10 cellular contexts compared by ENCODE assay signal in the genomic region with DNA sequence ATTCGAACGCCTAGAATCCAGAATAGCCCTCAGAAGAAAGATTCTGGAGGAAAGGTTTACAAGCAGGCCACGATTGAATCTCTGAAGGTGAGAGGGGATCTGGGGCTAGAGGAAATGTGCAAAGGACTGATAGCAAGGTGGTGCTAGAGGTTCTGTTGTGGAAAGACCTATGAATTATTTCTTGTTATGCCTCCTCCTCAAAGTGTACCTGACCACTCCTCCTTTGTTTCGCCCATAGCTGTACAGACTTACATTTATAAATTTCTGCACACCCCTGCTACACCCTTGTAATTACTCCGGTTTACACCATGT. TPM values are rescaled to one million over a fixed set of nuclear protein-coding genes. Genes with fewer than 3 reads are reported as not detected.
A peak's percentile ranks its signal among the peaks of the same experiment; 100 is the strongest.
DNase-seq lines count a peak whose midpoint lies in the region; ATAC-seq and TF ChIP-seq lines count a peak whose summit lies in the region.
"Had no signal": no experiment of that assay in that cellular context is flagged by ENCODE, and none has a peak within 500 bp of the region (broad histone marks: within the 10 kb centered on the region; RNA-seq: fewer than 3 reads in every experiment).

No MANE protein-coding gene starts in this region.

- intact Hi-C loops in IMR-90 (cut with micrococcal nuclease) = loop anchor here (5.0 kb wide), 2 partner anchors 177 to 192 kb away; no protein-coding TSS in a partner anchor
- intact Hi-C loops in naive thymus-derived CD4-positive, alpha-beta T cell (cut with micrococcal nuclease) = loop anchor here (5.0 to 10.0 kb wide), 7 partner anchors 230 to 1997 kb away; partner anchors contain the start of genes BTF3L4 (in 1 of the 2), CC2D1B (in 1 of the 2), CPT2 (in 1 of the 2) and LRP8 (in 1 of the 2)
- intact Hi-C loops in sciatic nerve (cut with DNase I) = no loop called here

- H3K4me1 Mint-ChIP-seq in naive thymus-derived CD4-positive, alpha-beta T cell = peaks cover 39 to 62% (median 46%) of the 10 kb centered on the region in 7 donors
- H3K4me1 Mint-ChIP-seq in effector memory CD8-positive, alpha-beta T cell (ENCODE audit: low read depth in 2 of 2) = peaks cover 4 to 14% of the 10 kb centered on the region in 2 donors

- H2AFZ ChIP-seq in IMR-90 (replicated peaks; ENCODE audit: low read length, poor library complexity) = peak overlapping the region; percentile 29

- H4K5ac ChIP-seq in IMR-90 (ENCODE audit: low read depth, low read length) = no peak overlapping the region

- H4K20me1 ChIP-seq in IMR-90 (ENCODE audit: insufficient read depth, low read length) = no peaks in the 10 kb centered on the region

- H4K8ac ChIP-seq in IMR-90 (ENCODE audit: low read depth in 2 of 2, low read length in 2 of 2) = peak overlapping the region; percentile 65 to 94

- WGBS in IMR-90 (ENCODE audit: extremely low coverage in 2 of 2, insufficient read length in 1 of 2), 2 experiments = 38% methylated on average over 2 of the region's 5 CpGs; no CpG with 5 or more reads in 1 of the 2 experiments

- H3K4me3 ChIP-seq in IMR-90 (ENCODE audit: insufficient read depth, low read depth, low read length) = no peak overlapping the region
- peak overlapping the region; percentile 97 for H3K4me3 ChIP-seq in brain microvascular endothelial cell (ENCODE audit: low read depth, low read length)
- H3K4me3 ChIP-seq in naive thymus-derived CD4-positive, alpha-beta T cell (ENCODE audit: low read length) = peak overlapping the region; percentile 94

- no peak overlapping the region for H4K91ac ChIP-seq in IMR-90 (ENCODE audit: insufficient read depth, low read depth, low read length)

- no peaks in the 10 kb centered on the region for H3K27me3 Mint-ChIP-seq in naive thymus-derived CD4-positive, alpha-beta T cell
- H3K27me3 Mint-ChIP-seq in effector memory CD8-positive, alpha-beta T cell = no peaks in the 10 kb centered on the region
- H3K27me3 Mint-ChIP-seq: natural killer cell treated with Interleukin-12 subunit alpha and Interleukin-12 subunit beta and Interleukin-15 and Interleukin-18, amount 100 ng/mL, for 72 hours had no signal

- H3K9ac ChIP-seq in ES-I3 (ENCODE audit: low read depth, low read length) (peak overlapping the region; percentile 65), IMR-90 (ENCODE audit: low read depth, low read length) (peak overlapping the region; percentile 21; the same call in 1 of the 2 replicates)

- H3K18ac ChIP-seq in IMR-90 (ENCODE audit: low read depth, low read length) = no peak overlapping the region

- H3K9me3 ChIP-seq in ES-I3 (ENCODE audit: control insufficient read depth, insufficient read depth, low read length) (no peaks in the 10 kb centered on the region), IMR-90 (ENCODE audit: control insufficient read depth, insufficient read depth, low read length) (no peaks in the 10 kb centered on the region)
- no peaks in the 10 kb centered on the region for H3K9me3 ChIP-seq in naive thymus-derived CD4-positive, alpha-beta T cell (ENCODE audit: control insufficient read depth in 2 of 3, low read length in 3 of 3)

- CTCF ChIA-PET in IMR-90 (lab: Yijun Ruan, JAX) = interaction anchor here (1.2 kb wide), 1 partner anchor 27 kb away, joined by 5 read pairs; no protein-coding TSS in a partner anchor
- CTCF ChIA-PET in naive thymus-derived CD4-positive, alpha-beta T cell (lab: Charles Lee) = no interaction called here

- no peak overlapping the region for H2AK5ac ChIP-seq in IMR-90 (ENCODE audit: low read depth, low read length)

- no peaks in the 10 kb centered on the region for H3K27me3 ChIP-seq in IMR-90 (ENCODE audit: control insufficient read depth, insufficient read depth, low read length)
- H3K27me3 ChIP-seq in brain microvascular endothelial cell (replicated peaks) = no peaks in the 10 kb centered on the region
- no peaks in the 10 kb centered on the region for H3K27me3 ChIP-seq in naive thymus-derived CD4-positive, alpha-beta T cell (ENCODE audit: control insufficient read depth in 2 of 2, insufficient read depth in 2 of 2, low read length in 2 of 2)

- H3K27ac ChIP-seq in IMR-90 (ENCODE audit: insufficient read depth, low read length) = no peak overlapping the region
- H3K27ac ChIP-seq in brain microvascular endothelial cell = no peak overlapping the region
- peak overlapping the region; percentile 92 for H3K27ac ChIP-seq in naive thymus-derived CD4-positive, alpha-beta T cell (ENCODE audit: low read depth, low read length)

- no peak overlapping the region for H3K56ac ChIP-seq in IMR-90 (ENCODE audit: extremely low read depth, insufficient read depth, low read length)

- H2BK5ac ChIP-seq in IMR-90 (ENCODE audit: low read depth, low read length, poor library complexity, severe bottlenecking) = no peak overlapping the region

- no peak for DNase-seq in IMR-90
- no peak for DNase-seq in brain microvascular endothelial cell
- DNase-seq in naive thymus-derived CD4-positive, alpha-beta T cell = peak in 3 of 9 donors; percentile 4 to 12 (median 4)
- no peak for DNase-seq in activated CD8-positive, alpha-beta memory T cell treated with anti-CD3 and anti-CD28 coated beads, Interleukin-2, amount 50 U/mL, for 4 hours
- no peak for DNase-seq in effector memory CD8-positive, alpha-beta T cell
- DNase-seq in sciatic nerve (ENCODE audit: low spot score) = no peak
- DNase-seq in NCI-H1694 treated with DMSO at 0.1 percent for 48 hours (lab: John Stamatoyannopoulos, UW) = no peak
- DNase-seq: activated naive CD4-positive, alpha-beta T cell treated with anti-CD3 and anti-CD28 coated beads, Interleukin-2, amount 50 U/mL, for 16 hours had no signal

- peak overlapping the region; percentile 93 for H3K4me2 ChIP-seq in IMR-90 (ENCODE audit: low read depth, low read length)

- ATAC-seq in IMR-90 (ENCODE audit: low read depth) (no peak), sciatic nerve (no peak)
- no peak for ATAC-seq in naive thymus-derived CD4-positive, alpha-beta T cell
- no peak for ATAC-seq in effector memory CD8-positive, alpha-beta T cell (replicated peaks)
- ATAC-seq: natural killer cell treated with Interleukin-12 subunit alpha and Interleukin-12 subunit beta and Interleukin-15 and Interleukin-18, amount 100 ng/mL, for 72 hours had no signal

- TF ChIP-seq RAD21 in IMR-90 (IDR thresholded peaks at IDR 0.05; ENCODE audit: low read length) = no peak

- H3K9me3 Mint-ChIP-seq in naive thymus-derived CD4-positive, alpha-beta T cell = no peaks in the 10 kb centered on the region
- H3K9me3 Mint-ChIP-seq in effector memory CD8-positive, alpha-beta T cell = no peaks in the 10 kb centered on the region
- H3K9me3 Mint-ChIP-seq: natural killer cell treated with Interleukin-12 subunit alpha and Interleukin-12 subunit beta and Interleukin-15 and Interleukin-18, amount 100 ng/mL, for 72 hours had no signal

- dilution Hi-C loops in IMR-90 (cut with HindIII; ENCODE audit: low sequenced_read_pairs, unreplicated experiment) = no loop called here

- no peak overlapping the region for H2BK120ac ChIP-seq in IMR-90 (ENCODE audit: low read depth, low read length)

- H3K14ac ChIP-seq in IMR-90 (replicated peaks; ENCODE audit: low read depth, low read length) = no peak overlapping the region; the same call in 1 of the 2 replicates

- in situ Hi-C loops in IMR-90 (cut with MboI; ENCODE audit: low sequenced_read_pairs) (loop anchor here (25.0 kb wide), 1 partner anchor 192 kb away; no protein-coding TSS in a partner anchor), brain microvascular endothelial cell (cut with HindIII; ENCODE audit: low pct_ligation_motif_present, low sequenced_read_pairs) (no loop called here)

- H3K36me3 ChIP-seq in ES-I3 (ENCODE audit: insufficient read depth, low read length) (no peaks in the 10 kb centered on the region; the same call in 1 of the 2 replicates), IMR-90 (ENCODE audit: control insufficient read depth, insufficient read depth, low read length) (no peaks in the 10 kb centered on the region), brain microvascular endothelial cell (replicated peaks) (no peaks in the 10 kb centered on the region)
- H3K36me3 ChIP-seq in naive thymus-derived CD4-positive, alpha-beta T cell (ENCODE audit: control insufficient read depth in 2 of 3, insufficient read depth in 3 of 3, low read length in 3 of 3) = peaks cover 0 to 7% (median 0%) of the 10 kb centered on the region in 3 experiments

- POLR2A ChIA-PET in IMR-90 (lab: Charles Lee; ENCODE audit: unreplicated experiment) = no interaction called here
- POLR2A ChIA-PET in naive thymus-derived CD4-positive, alpha-beta T cell (lab: Charles Lee) = interaction anchor here (0.7 to 1.5 kb wide), 4 partner anchors 13 to 216 kb away, joined by 3 to 4 read pairs (median 3); partner anchors contain the start of genes CYB5RL, MRPL37 and NDC1

- H2BK15ac ChIP-seq in IMR-90 (ENCODE audit: low read depth, low read length) = 0 out of 3 replicates have a peak overlapping the region, but pooled peaks have one; percentile 6

- no peak overlapping the region for H3K4me3 Mint-ChIP-seq in naive thymus-derived CD4-positive, alpha-beta T cell
- no peak overlapping the region for H3K4me3 Mint-ChIP-seq in effector memory CD8-positive, alpha-beta T cell
- H3K4me3 Mint-ChIP-seq: natural killer cell treated with Interleukin-12 subunit alpha and Interleukin-12 subunit beta and Interleukin-15 and Interleukin-18, amount 100 ng/mL, for 72 hours had no signal

- H3K4me1 ChIP-seq in ES-I3 (ENCODE audit: insufficient read depth, low read length) = peaks cover 8% of the 10 kb centered on the region; the same call in 1 of the 2 replicates
- H3K4me1 ChIP-seq in IMR-90 (ENCODE audit: control insufficient read depth, insufficient read depth, low read length) = 0 out of 2 replicates have a peak, but pooled peaks cover 2% of the 10 kb centered on the region
- peaks cover 17 to 26% of the 10 kb centered on the region in 2 donors for H3K4me1 ChIP-seq in naive thymus-derived CD4-positive, alpha-beta T cell (ENCODE audit: control insufficient read depth in 2 of 2, insufficient read depth in 2 of 2, low read length in 2 of 2)

- H3K4ac ChIP-seq in IMR-90 (ENCODE audit: low read depth, low read length) = peak overlapping the region; percentile 20; the same call in 1 of the 2 replicates

- H3K27ac Mint-ChIP-seq in naive thymus-derived CD4-positive, alpha-beta T cell = no peak overlapping the region
- no peak overlapping the region for H3K27ac Mint-ChIP-seq in effector memory CD8-positive, alpha-beta T cell
- H3K27ac Mint-ChIP-seq: natural killer cell treated with Interleukin-12 subunit alpha and Interleukin-12 subunit beta and Interleukin-15 and Interleukin-18, amount 100 ng/mL, for 72 hours had no signal

- peaks cover 17 to 38% of the 10 kb centered on the region in 2 experiments for H3K79me1 ChIP-seq in IMR-90 (ENCODE audit: low read depth in 1 of 2, low read length in 2 of 2)

- peak overlapping the region; percentile 75 for H3K23ac ChIP-seq in IMR-90 (ENCODE audit: low read depth, low read length)

- H2BK20ac ChIP-seq in IMR-90 (ENCODE audit: low read depth, low read length) = no peak overlapping the region

- no peak for TF ChIP-seq POLR2A in IMR-90 (IDR thresholded peaks at IDR 0.05; ENCODE audit: low read depth, low read length)

- peaks cover 6% of the 10 kb centered on the region; the same call in 1 of the 2 replicates for H3K9me1 ChIP-seq in IMR-90 (ENCODE audit: insufficient read depth, low read length)

- peak overlapping the region; percentile 61 for H2AK9ac ChIP-seq in IMR-90 (replicated peaks; ENCODE audit: low read depth, low read length, poor library complexity)

- TF ChIP-seq CTCF in IMR-90 (conservative IDR thresholded peaks at IDR 0.05; ENCODE audit: low read depth, low read length) = no peak
- no peak for TF ChIP-seq CTCF in brain microvascular endothelial cell (IDR thresholded peaks at IDR 0.05; ENCODE audit: low read depth, low read length, missing control alignments)

- H3K36me3 Mint-ChIP-seq in naive thymus-derived CD4-positive, alpha-beta T cell = peaks cover 0 to 24% (median 14%) of the 10 kb centered on the region in 5 donors
- H3K36me3 Mint-ChIP-seq in effector memory CD8-positive, alpha-beta T cell (ENCODE audit: insufficient read depth) = peaks cover 15% of the 10 kb centered on the region

- no TSS peak for BruUV-seq in IMR-90 (replicated peaks; lab: Mats Ljungman, UMichigan)

RNA-seq across cellular contexts. Expression of gene TCEANC2, which starts 1.0 kb away (rescaled TPM):
- 3.1 and 3.2 TPM in 2 replicates for total RNA-seq in IMR-90 (2012; rRNA removed)
- 2.4 TPM in 2 replicates for polyA plus RNA-seq in IMR-90 (2012; rRNA removed)
- polyA plus RNA-seq in IMR-90 (2012; cell fraction: cytosol; rRNA removed) = 1.1 TPM in 2 replicates
- polyA plus RNA-seq in IMR-90 (2012; cell fraction: nucleus; rRNA removed; ENCODE audit: low replicate concordance) = 1.4 and 3.1 TPM in 2 replicates
- 10 to 100 TPM in 3 of 5 experiments, 1 to 10 TPM in 2; 6.3 to 15.1 (median 12.2) TPM for total RNA-seq in naive thymus-derived CD4-positive, alpha-beta T cell
- polyA plus RNA-seq in naive thymus-derived CD4-positive, alpha-beta T cell = 1 to 10 TPM; 7.7 to 9.3 TPM
- total RNA-seq in sciatic nerve = 7.7 TPM

RNA-seq across cellular contexts. Expression of gene TMEM59, which starts 1.4 kb away (rescaled TPM):
- total RNA-seq in IMR-90 (2012; rRNA removed) (199 and 241 TPM in 2 replicates), sciatic nerve (283 TPM)
- 226 and 239 TPM in 2 replicates for polyA plus RNA-seq in IMR-90 (2012; rRNA removed)
- 204 and 263 TPM in 2 replicates for polyA plus RNA-seq in IMR-90 (2012; cell fraction: cytosol; rRNA removed)
- polyA plus RNA-seq in IMR-90 (2012; cell fraction: nucleus; rRNA removed; ENCODE audit: low replicate concordance) = 38.7 and 107 TPM in 2 replicates
- 100 to 1,000 TPM; 127 to 197 (median 183) TPM for total RNA-seq in naive thymus-derived CD4-positive, alpha-beta T cell
- 100 to 1,000 TPM; 403 to 545 TPM for polyA plus RNA-seq in naive thymus-derived CD4-positive, alpha-beta T cell

RNA-seq across cellular contexts. Expression of gene LDLRAD1, which starts 36.4 kb away (rescaled TPM):
- total RNA-seq in IMR-90 (2012; rRNA removed) (not detected in 2 replicates), sciatic nerve (not detected)
- not detected in 2 replicates for polyA plus RNA-seq in IMR-90 (2012; rRNA removed)
- not detected in 2 replicates for polyA plus RNA-seq in IMR-90 (2012; cell fraction: cytosol; rRNA removed)
- polyA plus RNA-seq in IMR-90 (2012; cell fraction: nucleus; rRNA removed; ENCODE audit: low replicate concordance) = not detected in 2 replicates
- not detected for total RNA-seq in naive thymus-derived CD4-positive, alpha-beta T cell
- polyA plus RNA-seq in naive thymus-derived CD4-positive, alpha-beta T cell = not detected
- total RNA-seq: natural killer cell treated with Interleukin-12 subunit alpha and Interleukin-12 subunit beta and Interleukin-15 and Interleukin-18, amount 100 ng/mL, for 72 hours had no signal
